ENCODE assay signal across 21 cellular contexts in the genomic region with DNA sequence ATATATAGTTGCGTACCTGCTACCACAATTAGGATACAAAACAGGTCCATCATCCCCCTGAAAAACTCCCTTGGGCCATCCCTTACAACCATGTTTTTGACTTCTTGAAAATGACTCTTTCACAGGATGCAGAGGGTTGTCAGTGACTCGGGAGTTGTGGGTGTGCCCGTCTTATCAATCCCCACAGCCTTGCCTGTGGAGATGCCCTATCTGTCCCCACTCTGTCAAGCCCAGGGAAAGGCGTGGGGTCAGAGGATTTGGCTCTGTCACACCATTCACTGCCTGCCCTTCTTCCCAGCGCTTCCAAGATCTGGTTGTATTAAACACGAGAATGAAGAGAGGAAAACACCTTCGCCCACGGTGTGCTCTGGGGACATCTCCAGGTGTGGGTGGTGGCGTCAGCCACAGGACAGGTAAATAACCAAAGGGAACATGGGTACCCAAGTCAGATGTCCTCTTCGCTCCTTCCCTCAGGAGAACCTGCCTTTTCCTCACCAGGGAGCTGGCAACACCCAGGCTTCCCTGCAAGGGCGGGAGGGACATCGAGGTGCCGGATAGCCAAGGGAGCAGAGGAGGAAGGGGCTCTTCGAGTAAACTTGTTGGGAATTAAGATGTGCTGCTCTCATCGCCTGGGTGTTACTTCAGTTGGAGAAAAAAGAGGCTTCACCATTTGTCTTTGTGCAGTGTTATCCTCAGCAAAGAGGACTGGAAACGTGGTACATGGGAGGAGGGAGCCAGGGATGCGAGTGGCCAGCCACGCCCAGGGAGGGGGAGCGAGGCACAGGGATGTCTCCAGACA.
DNase-seq lines count a peak whose midpoint lies in the region; ATAC-seq, FAIRE-seq and TF ChIP-seq lines count a peak whose summit lies in the region.
"Had no signal": no experiment of that assay in that cellular context is flagged by ENCODE, and none has a peak within 500 bp of the region (broad histone marks: within the 10 kb centered on the region; RNA-seq: fewer than 3 reads in every experiment).

No MANE protein-coding gene starts in this region.

- H3K9me3 Mint-ChIP-seq in CD8-positive, alpha-beta memory T cell, result no peaks in the 10 kb centered on the region

- H3K27ac ChIP-seq in CD8-positive, alpha-beta memory T cell (ENCODE audit: low read depth, low read length), result peak overlapping the region; percentile 58
- peak overlapping the region; percentile 89 for H3K27ac ChIP-seq in K562 (ENCODE audit: extremely low read depth, low read depth, low read length)
- no peak overlapping the region for H3K27ac ChIP-seq in osteoblast (ENCODE audit: low read depth, low read length)
- H3K27ac ChIP-seq: C4-2B, HL-60, SJCRH30 had no signal

- peak; percentile 97 for TF ChIP-seq EP300 in K562 (IDR thresholded peaks at IDR 0.05; ENCODE audit: low read length)

- no peaks in the 10 kb centered on the region for H3K27me3 Mint-ChIP-seq in CD8-positive, alpha-beta memory T cell

- no peaks in the 10 kb centered on the region for H3K9me1 ChIP-seq in K562 (ENCODE audit: control insufficient read depth, insufficient read depth, low read length)

- H3K4me3 ChIP-seq in CD8-positive, alpha-beta memory T cell (ENCODE audit: low read length), result no peak overlapping the region
- H3K4me3 ChIP-seq in K562 (peak overlapping the region; percentile 41), osteoblast (ENCODE audit: insufficient read depth, low read length) (no peak overlapping the region)
- H3K4me3 ChIP-seq: HAP-1, SJCRH30 had no signal

- peak; percentile 4 to 26; a peak in 1 of 4 replicates for TF ChIP-seq RAD21 in K562 (CRISPR knock-in tag; conservative IDR thresholded peaks at IDR 0.05 in 1 of 2, IDR thresholded peaks at IDR 0.05 in 1 of 2)

- H3K79me2 ChIP-seq in K562 (ENCODE audit: control insufficient read depth, insufficient read depth, low read length), result peaks cover 52% of the 10 kb centered on the region
- H3K79me2 ChIP-seq in osteoblast (ENCODE audit: insufficient read depth, low read length), result no peaks in the 10 kb centered on the region

- in situ Hi-C loops in K562 (cut with MboI), result loop anchor here (5.0 kb wide), 1 partner anchor 116 kb away; no protein-coding TSS in a partner anchor

- TSS peak; percentile 84 for BruUV-seq in K562 (replicated peaks; lab: Mats Ljungman, UMichigan)

- H3K36me3 ChIP-seq in CD8-positive, alpha-beta memory T cell (ENCODE audit: insufficient read depth, low read length), result no peaks in the 10 kb centered on the region
- H3K36me3 ChIP-seq in K562 (ENCODE audit: control insufficient read depth, insufficient read depth, low read length) (peaks cover 3% of the 10 kb centered on the region; the same call in 1 of the 3 replicates), osteoblast (ENCODE audit: insufficient read depth, low read length) (no peaks in the 10 kb centered on the region)
- H3K36me3 ChIP-seq: HAP-1, SJCRH30 had no signal

- TF ChIP-seq CTCF in K562 (IDR thresholded peaks at IDR 0.05 in 2 of 3, conservative IDR thresholded peaks at IDR 0.05 in 1 of 3; ENCODE audit: insufficient read depth in 2 of 3, low read depth in 1 of 3, low read length in 3 of 3) (no peak), osteoblast (IDR thresholded peaks at IDR 0.05; ENCODE audit: extremely low read depth, low read depth, low read length) (no peak)

- no peak overlapping the region for H3K4me3 Mint-ChIP-seq in CD8-positive, alpha-beta memory T cell

- H3K27ac Mint-ChIP-seq in CD8-positive, alpha-beta memory T cell, result peak overlapping the region in 2 of 8 donors; percentile 17 to 61

- ATAC-seq in K562 (peak; percentile 77), GM18517 (IDR thresholded peaks at IDR 0.05; ENCODE audit: unreplicated experiment) (no peak)

- no peak for DNase-seq in CD8-positive, alpha-beta memory T cell
- DNase-seq in OCI-M1 (lab: John Stamatoyannopoulos, UW) (peak; percentile 84), K562 (ENCODE audit: extremely low read depth in 1 of 4, low spot score in 3 of 4) (peak; percentile 93 to 94 (median 94)), mesenteric fat pad (ENCODE audit: low spot score) (peak; percentile 59), EL (no peak), osteoblast (ENCODE audit: insufficient read length, low spot score, missing footprints) (no peak), glomerular visceral epithelial cell (ENCODE audit: extremely low spot score) (no peak)
- DNase-seq: DMS79, KG1, NCI-H1092 treated with DMSO at 0.1 percent for 48 hours, NCI-H146, NCI-H2029 treated with DMSO at 0.1 percent for 48 hours, NCI-H524 treated with DMSO at 0.1 percent for 48 hours, NCI-H82, SJCRH30 had no signal

- H2AFZ ChIP-seq in K562 (ENCODE audit: low read depth, low read length) (peak overlapping the region; percentile 34), osteoblast (ENCODE audit: low read length) (no peak overlapping the region)

- CTCF ChIA-PET in CD8-positive, alpha-beta memory T cell (lab: Charles Lee), result no interaction called here
- CTCF ChIA-PET in K562 (lab: Yijun Ruan, JAX; ENCODE audit: low intra/inter-chr PET ratio), result no interaction called here

- H3K9ac ChIP-seq in K562 (ENCODE audit: insufficient read depth in 1 of 2, low read depth in 2 of 2, low read length in 2 of 2), result peak overlapping the region; percentile 77 to 89

- peaks cover 6% of the 10 kb centered on the region for H3K4me1 ChIP-seq in CD8-positive, alpha-beta memory T cell (ENCODE audit: insufficient read depth, low read length)
- H3K4me1 ChIP-seq in K562 (replicated peaks in 1 of 2; ENCODE audit: control insufficient read depth in 2 of 2, insufficient read depth in 2 of 2, low read length in 2 of 2) (peaks cover 43 to 65% of the 10 kb centered on the region in 2 experiments; a peak in 4 of 5 replicates), osteoblast (ENCODE audit: insufficient read depth, low read length) (peaks cover 4% of the 10 kb centered on the region)

- intact Hi-C loops in K562 (cut with micrococcal nuclease), result loop anchor here (2.0 to 5.0 kb wide), 5 partner anchors 79 to 377 kb away; partner anchors contain the start of gene B3GNT2

- H3K4me2 ChIP-seq in K562 (ENCODE audit: insufficient read depth, low read length), result peak overlapping the region; percentile 96
- H3K4me2 ChIP-seq in osteoblast (ENCODE audit: insufficient read depth, low read length), result no peak overlapping the region

- peaks cover 0 to 4% (median 3%) of the 10 kb centered on the region in 3 donors for H3K36me3 Mint-ChIP-seq in CD8-positive, alpha-beta memory T cell

- H3K9me3 ChIP-seq in CD8-positive, alpha-beta memory T cell (ENCODE audit: low read length), result no peaks in the 10 kb centered on the region
- H3K9me3 ChIP-seq in K562 (replicated peaks; ENCODE audit: control insufficient read depth, insufficient read depth, low read depth, low read length) (no peaks in the 10 kb centered on the region), osteoblast (ENCODE audit: low read depth, low read length) (no peaks in the 10 kb centered on the region)
- H3K9me3 ChIP-seq: HAP-1, SJCRH30 had no signal

- WGBS in K562 (ENCODE audit: insufficient coverage, low coverage, missing lambda C conversion rate), result 3% methylated on average over 16 of the region's 19 CpGs

- FAIRE-seq in K562 (lab: Jason Lieb, UNC), result peak; percentile 96
- FAIRE-seq: A204.1, RCC 7860 had no signal

- H3K27me3 ChIP-seq in CD8-positive, alpha-beta memory T cell (ENCODE audit: insufficient read depth, low read length, poor library complexity, severe bottlenecking), result no peaks in the 10 kb centered on the region
- H3K27me3 ChIP-seq in K562 (ENCODE audit: control insufficient read depth in 2 of 2, insufficient read depth in 2 of 2, low read length in 2 of 2) (no peaks in the 10 kb centered on the region), osteoblast (ENCODE audit: insufficient read depth, low read length) (no peaks in the 10 kb centered on the region)
- H3K27me3 ChIP-seq: SJCRH30 had no signal

- peak; percentile 78 for TF ChIP-seq POLR2A in K562 (conservative IDR thresholded peaks at IDR 0.05)

- POLR2A ChIA-PET in CD8-positive, alpha-beta memory T cell (lab: Charles Lee), result no interaction called here
- POLR2A ChIA-PET in K562 (lab: Yijun Ruan, JAX), result interaction anchor here (0.6 to 1.2 kb wide), 2 partner anchors 9 to 90 kb away, joined by 3 to 4 read pairs; no protein-coding TSS in a partner anchor

- no peaks in the 10 kb centered on the region for H4K20me1 ChIP-seq in K562 (replicated peaks; ENCODE audit: control insufficient read depth, insufficient read depth, low read length)
- H4K20me1 ChIP-seq in osteoblast (ENCODE audit: insufficient read depth, low read length), result no peaks in the 10 kb centered on the region

- peaks cover 19 to 32% (median 31%) of the 10 kb centered on the region in 3 donors for H3K4me1 Mint-ChIP-seq in CD8-positive, alpha-beta memory T cell

TF ChIP-seq in K562, 482 proteins besides CTCF, POLR2A, EP300 and RAD21 (continues in another document):
- TF ChIP-seq HDAC8 (tag; IDR thresholded peaks at IDR 0.05), result no peak
- no peak for TF ChIP-seq HDAC6 (IDR thresholded peaks at IDR 0.05; ENCODE audit: low read depth, low read length)
- no peak for TF ChIP-seq SPI1 (IDR thresholded peaks at IDR 0.05; ENCODE audit: borderline replicate concordance, low read depth, low read length)
- no peak for TF ChIP-seq STAG1 (CRISPR knock-in tag; IDR thresholded peaks at IDR 0.05; ENCODE audit: borderline replicate concordance)
- TF ChIP-seq BHLHE40 (IDR thresholded peaks at IDR 0.05; ENCODE audit: low read length), result peak; percentile 68; the same call in 1 of the 2 replicates
- TF ChIP-seq HNRNPL (IDR thresholded peaks at IDR 0.05; ENCODE audit: low read depth, low read length), result no peak
- no peak for TF ChIP-seq ZNF3 (CRISPR knock-in tag; IDR thresholded peaks at IDR 0.05)
- TF ChIP-seq SAFB2 (IDR thresholded peaks at IDR 0.05; ENCODE audit: borderline replicate concordance, low read depth, low read length, severe bottlenecking), result no peak
- peak in 1 of 2 experiments; percentile 28; a peak in 1 of 3 replicates for TF ChIP-seq CBX3 (IDR thresholded peaks at IDR 0.05; ENCODE audit: borderline replicate concordance in 1 of 2, low read length in 2 of 2)
- TF ChIP-seq ZNF280B (CRISPR knock-in tag; IDR thresholded peaks at IDR 0.05), result no peak
- TF ChIP-seq C11orf30 (IDR thresholded peaks at IDR 0.05; ENCODE audit: low read depth), result no peak
- 0 out of 2 replicates have a peak, but pooled peaks have one; percentile 50 for TF ChIP-seq MXI1 (IDR thresholded peaks at IDR 0.05; ENCODE audit: low read depth, low read length)

Comparison
In these comparisons a context has a peak if more than half of its experiments do, and no peak if none do; other contexts are left out.
1. DNase-seq: peak in OCI-M1 (single experiment), K562 (4 of 4) and mesenteric fat pad (single experiment); none in CD8-positive, alpha-beta memory T cell (0 of 5), EL (single experiment), osteoblast (single experiment) and glomerular visceral epithelial cell (single experiment).